Comparison of ENCODE assay signal across 8 cellular contexts in genomic region chr13:102847272-102848234, GRCh38.
DNase-seq lines count a peak whose midpoint lies in the region; ATAC-seq lines count a peak whose summit lies in the region.

No MANE protein-coding gene starts in this region.

- peaks cover 39% of the 10 kb centered on the region for H3K4me1 Mint-ChIP-seq in stimulated activated effector memory CD8-positive, alpha-beta T cell treated with anti-CD3 and anti-CD28 coated beads, Interleukin-12 subunit alpha, Interleukin-12 subunit beta, amount 100 ng/mL, for 72 hours

- H3K27ac Mint-ChIP-seq in stimulated activated effector memory CD8-positive, alpha-beta T cell treated with anti-CD3 and anti-CD28 coated beads, Interleukin-12 subunit alpha, Interleukin-12 subunit beta, amount 100 ng/mL, for 72 hours: peak overlapping the region; percentile 97

- H3K27ac ChIP-seq in iPS-20b (ENCODE audit: low read length): no peak overlapping the region

- no peaks in the 10 kb centered on the region for H3K27me3 ChIP-seq in adipocyte (replicated peaks; ENCODE audit: control insufficient read depth, insufficient read depth, low read length)
- H3K27me3 ChIP-seq in iPS-20b (ENCODE audit: insufficient read depth, low read length): no peaks in the 10 kb centered on the region

- H3K4me3 ChIP-seq in adipocyte (ENCODE audit: low read length): peak overlapping the region; percentile 99
- H3K4me3 ChIP-seq in iPS-20b (ENCODE audit: low read length): peak overlapping the region; percentile 97

- no peaks in the 10 kb centered on the region for H3K9me3 Mint-ChIP-seq in stimulated activated effector memory CD8-positive, alpha-beta T cell treated with anti-CD3 and anti-CD28 coated beads, Interleukin-12 subunit alpha, Interleukin-12 subunit beta, amount 100 ng/mL, for 72 hours

- H3K9me3 ChIP-seq in adipocyte (ENCODE audit: control insufficient read depth, low read length) (no peaks in the 10 kb centered on the region), iPS-20b (ENCODE audit: insufficient read depth, low read depth, low read length) (no peaks in the 10 kb centered on the region)

- H3K36me3 ChIP-seq in adipocyte (ENCODE audit: control insufficient read depth, insufficient read depth, low read length, severe bottlenecking) (peaks cover under 1% of the 10 kb centered on the region), iPS-20b (ENCODE audit: insufficient read depth, low read depth, low read length) (no peaks in the 10 kb centered on the region)

- ATAC-seq in GM18867 (IDR thresholded peaks at IDR 0.05; ENCODE audit: unreplicated experiment) (peak; percentile 15), HG02840 (IDR thresholded peaks at IDR 0.05; ENCODE audit: low FRiP score, unreplicated experiment) (no peak), HG02870 (IDR thresholded peaks at IDR 0.05; ENCODE audit: unreplicated experiment) (no peak)
- no peak for ATAC-seq in stimulated activated effector memory CD8-positive, alpha-beta T cell treated with anti-CD3 and anti-CD28 coated beads, Interleukin-12 subunit alpha, Interleukin-12 subunit beta, amount 100 ng/mL, for 72 hours

- H3K4me3 Mint-ChIP-seq in stimulated activated effector memory CD8-positive, alpha-beta T cell treated with anti-CD3 and anti-CD28 coated beads, Interleukin-12 subunit alpha, Interleukin-12 subunit beta, amount 100 ng/mL, for 72 hours: peak overlapping the region; percentile 91

- H3K4me1 ChIP-seq in adipocyte (ENCODE audit: control insufficient read depth, insufficient read depth, low read length) (peaks cover 28% of the 10 kb centered on the region), iPS-20b (ENCODE audit: insufficient read depth, low read length) (peaks cover 2% of the 10 kb centered on the region; the same call in 1 of the 2 replicates)

- peaks cover 62% of the 10 kb centered on the region for H3K36me3 Mint-ChIP-seq in stimulated activated effector memory CD8-positive, alpha-beta T cell treated with anti-CD3 and anti-CD28 coated beads, Interleukin-12 subunit alpha, Interleukin-12 subunit beta, amount 100 ng/mL, for 72 hours

- H3K9ac ChIP-seq in adipocyte (ENCODE audit: low read length) (peak overlapping the region; percentile 100), iPS-20b (ENCODE audit: low read depth, low read length) (peak overlapping the region; percentile 89; the same call in 1 of the 2 replicates)

- DNase-seq in CD1c-positive myeloid dendritic cell (ENCODE audit: extremely low spot score) (peak; percentile 51), NCI-H2196 treated with DMSO at 0.1 percent for 48 hours (lab: John Stamatoyannopoulos, UW; ENCODE audit: unreplicated experiment) (peak; percentile 22), adipocyte (ENCODE audit: low read depth) (peak; percentile 78)
- DNase-seq in stimulated activated effector memory CD8-positive, alpha-beta T cell treated with anti-CD3 and anti-CD28 coated beads, Interleukin-12 subunit alpha, Interleukin-12 subunit beta, amount 100 ng/mL, for 72 hours (ENCODE audit: low spot score in 2 of 2): no peak

Comparison
In these comparisons a context has a peak if more than half of its experiments do, and no peak if none do; other contexts are left out.
1. DNase-seq: peak in CD1c-positive myeloid dendritic cell (single experiment), NCI-H2196 treated with DMSO at 0.1 percent for 48 hours (single experiment) and adipocyte (single experiment); none in stimulated activated effector memory CD8-positive, alpha-beta T cell treated with anti-CD3 and anti-CD28 coated beads, Interleukin-12 subunit alpha, Interleukin-12 subunit beta, amount 100 ng/mL, for 72 hours (0 of 2).